Comparison of ENCODE assay signal across 24 cellular contexts in the genomic region with DNA sequence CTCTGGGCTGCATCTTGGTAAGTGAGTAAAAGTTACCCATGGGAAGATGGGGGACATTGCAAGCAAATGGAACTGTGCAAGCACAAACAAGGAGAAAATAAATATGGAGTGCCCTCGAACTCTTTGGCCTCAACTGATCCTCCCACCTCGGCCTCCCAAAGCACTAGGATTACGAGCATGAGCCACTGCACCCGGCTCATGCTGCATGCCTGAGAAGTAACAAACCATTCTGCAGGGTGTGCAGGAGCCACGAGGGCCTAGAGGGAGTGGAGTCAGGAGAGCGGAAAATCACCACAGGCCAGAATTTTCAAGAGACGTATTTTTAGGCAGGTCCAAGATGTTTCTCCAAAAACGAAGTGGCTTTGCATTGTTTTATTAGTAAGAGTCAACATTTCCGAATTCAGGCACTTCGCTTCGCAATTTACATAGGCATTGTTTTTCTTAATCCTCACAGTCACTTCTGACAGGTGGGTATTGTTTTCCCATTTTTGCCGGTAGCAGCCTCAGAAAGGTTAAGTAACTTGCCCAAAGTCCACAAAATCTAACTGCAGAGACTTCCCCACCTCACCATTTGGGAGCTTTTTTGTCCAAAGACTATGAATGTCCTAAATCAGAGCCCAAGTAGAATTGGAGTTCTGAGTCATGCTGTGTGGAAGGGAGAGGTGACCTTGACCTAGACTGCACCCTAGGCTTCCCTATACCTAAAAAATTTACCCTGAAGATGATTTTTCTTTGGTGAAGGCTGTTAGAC.
DNase-seq lines count a peak whose midpoint lies in the region; ATAC-seq, FAIRE-seq and TF ChIP-seq lines count a peak whose summit lies in the region.
"Had no signal": no experiment of that assay in that cellular context is flagged by ENCODE, and none has a peak within 500 bp of the region (broad histone marks: within the 10 kb centered on the region; RNA-seq: fewer than 3 reads in every experiment).

No MANE protein-coding gene starts in this region.

- no peak overlapping the region for H3K27ac ChIP-seq in HepG2 (ENCODE audit: extremely low read length, insufficient read depth, low read length)
- no peak overlapping the region for H3K27ac ChIP-seq in right lobe of liver
- H3K27ac ChIP-seq in K562 (ENCODE audit: extremely low read depth, low read depth, low read length), result no peak overlapping the region
- H3K27ac ChIP-seq in mesendoderm (ENCODE audit: low read depth, low read length), result no peak overlapping the region
- H3K27ac ChIP-seq: 22Rv1, BLaER1 had no signal

- BruUV-seq in HepG2 (replicated peaks; lab: Mats Ljungman, UMichigan) (no TSS peak), K562 (replicated peaks; lab: Mats Ljungman, UMichigan) (no TSS peak)

- in situ Hi-C loops in HepG2 (cut with HindIII; ENCODE audit: extremely low pct_ligation_motif_present, low pct_unique_long_range_greater_than_20kb) (no loop called here), K562 (cut with MboI) (no loop called here)

- ATAC-seq in HepG2 (no peak; the same call in 1 of the 3 replicates), right lobe of liver (no peak), K562 (no peak), HG03139 (IDR thresholded peaks at IDR 0.05; ENCODE audit: unreplicated experiment) (no peak)
- ATAC-seq: GM12878, HCT116, Right ventricle myocardium inferior had no signal

- peak overlapping the region; percentile 12 for H2AK5ac ChIP-seq in mesendoderm (ENCODE audit: low read length)

- H2BK5ac ChIP-seq in mesendoderm (ENCODE audit: low read length), result no peak overlapping the region

- H3K79me1 ChIP-seq in mesendoderm (ENCODE audit: low read length), result no peaks in the 10 kb centered on the region

- H2BK15ac ChIP-seq in mesendoderm (replicated peaks; ENCODE audit: low read depth), result no peak overlapping the region

- peak; percentile 28 for FAIRE-seq in HepG2 (lab: Jason Lieb, UNC)
- FAIRE-seq in K562 (lab: Jason Lieb, UNC), result no peak

- H3K23ac ChIP-seq in mesendoderm (ENCODE audit: low read length), result no peak overlapping the region

- H3K9me1 ChIP-seq in K562 (ENCODE audit: control insufficient read depth, insufficient read depth, low read length), result no peaks in the 10 kb centered on the region

- 72% methylated on average over 12 of the region's 12 CpGs for WGBS in HepG2 (ENCODE audit: low lambda C conversion rate)
- 82% methylated on average over 8 of the region's 12 CpGs for WGBS in right lobe of liver (ENCODE audit: insufficient coverage, low coverage, low lambda C conversion rate, missing lambda C conversion rate)
- WGBS in K562 (ENCODE audit: insufficient coverage, low coverage, missing lambda C conversion rate), result 39% methylated on average over 12 of the region's 12 CpGs
- WGBS in mesendoderm (ENCODE audit: extremely low coverage, insufficient coverage, low lambda C conversion rate), result no CpG with 5 or more reads among the region's 12 CpGs

- no peaks in the 10 kb centered on the region for H3K79me2 ChIP-seq in HepG2 (ENCODE audit: insufficient read depth, low read length)
- no peaks in the 10 kb centered on the region for H3K79me2 ChIP-seq in K562 (ENCODE audit: control insufficient read depth, insufficient read depth, low read length)
- no peaks in the 10 kb centered on the region for H3K79me2 ChIP-seq in mesendoderm (ENCODE audit: control insufficient read depth, insufficient read depth, low read length)

- H3K36me3 ChIP-seq in HepG2 (replicated peaks in 1 of 2; ENCODE audit: control insufficient read depth in 1 of 2, insufficient read depth in 2 of 2, low read length in 2 of 2) (peaks cover under 1% of the 10 kb centered on the region in 2 experiments; a peak in 1 of 5 replicates), right lobe of liver (no peaks in the 10 kb centered on the region), K562 (ENCODE audit: control insufficient read depth, insufficient read depth, low read length) (no peaks in the 10 kb centered on the region), mesendoderm (ENCODE audit: control insufficient read depth, insufficient read depth, low read length) (no peaks in the 10 kb centered on the region)
- H3K36me3 ChIP-seq: BLaER1 had no signal

- TF ChIP-seq CTCF in HepG2 (CRISPR knock-in tag; IDR thresholded peaks at IDR 0.05), result no peak
- no peak for TF ChIP-seq CTCF in right lobe of liver (IDR thresholded peaks at IDR 0.05)
- TF ChIP-seq CTCF in K562 (IDR thresholded peaks at IDR 0.05 in 2 of 3, conservative IDR thresholded peaks at IDR 0.05 in 1 of 3; ENCODE audit: insufficient read depth in 2 of 3, low read depth in 1 of 3, low read length in 3 of 3), result no peak

- intact Hi-C loops in HepG2 (cut with micrococcal nuclease; ENCODE audit: unreplicated experiment) (no loop called here), right lobe of liver (cut with DNase I) (no loop called here), K562 (cut with micrococcal nuclease) (no loop called here)

- H3K4me2 ChIP-seq in HepG2 (ENCODE audit: low read depth, low read length), result no peak overlapping the region
- H3K4me2 ChIP-seq in K562 (ENCODE audit: insufficient read depth, low read length), result no peak overlapping the region
- no peak overlapping the region for H3K4me2 ChIP-seq in mesendoderm (ENCODE audit: low read length)
- H3K4me2 ChIP-seq: BLaER1 had no signal

- H3K4ac ChIP-seq in mesendoderm (ENCODE audit: low read depth, low read length), result no peak overlapping the region

- TF ChIP-seq EP300 in HepG2 (IDR thresholded peaks at IDR 0.05; ENCODE audit: low read depth in 2 of 2, low read length in 2 of 2) (no peak), HepG2 (CRISPR knock-in tag; IDR thresholded peaks at IDR 0.05; ENCODE audit: borderline replicate concordance) (no peak), K562 (IDR thresholded peaks at IDR 0.05; ENCODE audit: low read length) (no peak)

- H3K27me3 ChIP-seq in HepG2 (ENCODE audit: control insufficient read depth in 1 of 2, insufficient read depth in 2 of 2, low read length in 2 of 2) (no peaks in the 10 kb centered on the region), right lobe of liver (no peaks in the 10 kb centered on the region), K562 (ENCODE audit: control insufficient read depth in 2 of 2, insufficient read depth in 2 of 2, low read length in 2 of 2) (no peaks in the 10 kb centered on the region; a peak in 1 of 5 replicates), mesendoderm (ENCODE audit: insufficient read depth, low read length, poor library complexity) (no peaks in the 10 kb centered on the region)
- H3K27me3 ChIP-seq: BLaER1 had no signal

- peak overlapping the region; percentile 9 for H3K18ac ChIP-seq in mesendoderm (ENCODE audit: low read length)

- H3K56ac ChIP-seq in mesendoderm (ENCODE audit: low read length), result peak overlapping the region; percentile 12

- H2AFZ ChIP-seq in HepG2 (ENCODE audit: low read length) (no peak overlapping the region), K562 (ENCODE audit: low read depth, low read length) (no peak overlapping the region)

- H3K4me1 ChIP-seq in HepG2 (ENCODE audit: insufficient read depth, low read length) (peaks cover 43% of the 10 kb centered on the region), right lobe of liver (no peaks in the 10 kb centered on the region), K562 (replicated peaks in 1 of 2; ENCODE audit: control insufficient read depth in 2 of 2, insufficient read depth in 2 of 2, low read length in 2 of 2) (no peaks in the 10 kb centered on the region), mesendoderm (ENCODE audit: control insufficient read depth, low read depth, low read length) (peaks cover 1% of the 10 kb centered on the region)
- H3K4me1 ChIP-seq: Caco-2 had no signal

- H3K9me3 ChIP-seq in HepG2 (ENCODE audit: low read length), result no peaks in the 10 kb centered on the region
- no peaks in the 10 kb centered on the region for H3K9me3 ChIP-seq in right lobe of liver
- no peaks in the 10 kb centered on the region for H3K9me3 ChIP-seq in K562 (replicated peaks; ENCODE audit: control insufficient read depth, insufficient read depth, low read depth, low read length)
- H3K9me3 ChIP-seq: BLaER1, Caco-2 had no signal

- H3K4me3 ChIP-seq in HepG2 (replicated peaks in 1 of 3; ENCODE audit: insufficient read depth in 1 of 3, low read depth in 2 of 3, low read length in 3 of 3) (no peak overlapping the region), right lobe of liver (no peak overlapping the region), K562 (no peak overlapping the region), mesendoderm (ENCODE audit: low read length) (no peak overlapping the region)
- H3K4me3 ChIP-seq: BLaER1, GM12878 had no signal

- no peak for TF ChIP-seq POLR2A in HepG2 (IDR thresholded peaks at IDR 0.05; ENCODE audit: insufficient read depth in 1 of 2, low read depth in 2 of 2, low read length in 2 of 2)
- no peak for TF ChIP-seq POLR2A in right lobe of liver (IDR thresholded peaks at IDR 0.05)
- TF ChIP-seq POLR2A in K562 (conservative IDR thresholded peaks at IDR 0.05), result no peak

- no peak overlapping the region for H4K5ac ChIP-seq in mesendoderm (ENCODE audit: low read length)

- H4K8ac ChIP-seq in mesendoderm (ENCODE audit: low read depth, low read length), result no peak overlapping the region

- H4K20me1 ChIP-seq in HepG2 (ENCODE audit: insufficient read depth, low read length) (no peaks in the 10 kb centered on the region), K562 (replicated peaks; ENCODE audit: control insufficient read depth, insufficient read depth, low read length) (no peaks in the 10 kb centered on the region)
- H4K20me1 ChIP-seq: BLaER1 had no signal

- DNase-seq in HepG2 (ENCODE audit: low spot score) (peak; percentile 51), right lobe of liver (no peak), K562 (ENCODE audit: extremely low read depth in 1 of 4, low spot score in 3 of 4) (no peak), mesendoderm (peak; percentile 51), NCI-H510A (lab: John Stamatoyannopoulos, UW) (no peak), activated gamma-delta T cell treated with Interleukin-2 at 50 U/mL for 16 hours (no peak)
- DNase-seq in stimulated activated CD8-positive, alpha-beta memory T cell treated with anti-CD3 and anti-CD28 coated beads, Interleukin-4, amount 100 ng/mL, for 48 hours, result no peak
- DNase-seq: ACHN; Caco-2; CD4-positive, alpha-beta T cell; DMS 273 treated with DMSO at 0.1 percent for 48 hours; DMS79 treated with DMSO at 0.1 percent for 48 hours; MM.1S; NCI-H1092; NCI-H1436; NCI-H1930; NCI-H524 treated with DMSO at 0.1 percent for 48 hours; OCI-M1 had no signal

- CTCF ChIA-PET in HepG2 (lab: Yijun Ruan, JAX; ENCODE audit: low intra/inter-chr PET ratio, low total read pairs) (no interaction called here), K562 (lab: Yijun Ruan, JAX; ENCODE audit: low intra/inter-chr PET ratio) (no interaction called here)

- H2BK120ac ChIP-seq in mesendoderm (ENCODE audit: low read depth, low read length), result no peak overlapping the region

- POLR2A ChIA-PET in HepG2 (lab: Yijun Ruan, JAX) (no interaction called here), K562 (lab: Yijun Ruan, JAX) (interaction anchor here (0.8 kb wide), 1 partner anchor 16 kb away, joined by 3 read pairs; no protein-coding TSS in a partner anchor)

- no peak overlapping the region for H3K9ac ChIP-seq in HepG2 (ENCODE audit: insufficient read depth, low read depth, low read length)
- no peak overlapping the region for H3K9ac ChIP-seq in K562 (ENCODE audit: insufficient read depth in 1 of 2, low read depth in 2 of 2, low read length in 2 of 2)
- H3K9ac ChIP-seq in mesendoderm (ENCODE audit: low read length), result no peak overlapping the region
- H3K9ac ChIP-seq: BLaER1 had no signal

- TF ChIP-seq RAD21 in HepG2 (CRISPR knock-in tag; IDR thresholded peaks at IDR 0.05), result no peak
- no peak for TF ChIP-seq RAD21 in K562 (CRISPR knock-in tag; conservative IDR thresholded peaks at IDR 0.05 in 1 of 2, IDR thresholded peaks at IDR 0.05 in 1 of 2)

Comparison
In these comparisons a context has a peak if more than half of its experiments do, and no peak if none do; other contexts are left out.
1. DNase-seq: peak in HepG2 (single experiment) and mesendoderm (single experiment); none in right lobe of liver (0 of 3), K562 (0 of 4), stimulated activated CD8-positive, alpha-beta memory T cell treated with anti-CD3 and anti-CD28 coated beads, Interleukin-4, amount 100 ng/mL, for 48 hours (single experiment), NCI-H510A (single experiment) and activated gamma-delta T cell treated with Interleukin-2 at 50 U/mL for 16 hours (single experiment).